In the genomic region with DNA sequence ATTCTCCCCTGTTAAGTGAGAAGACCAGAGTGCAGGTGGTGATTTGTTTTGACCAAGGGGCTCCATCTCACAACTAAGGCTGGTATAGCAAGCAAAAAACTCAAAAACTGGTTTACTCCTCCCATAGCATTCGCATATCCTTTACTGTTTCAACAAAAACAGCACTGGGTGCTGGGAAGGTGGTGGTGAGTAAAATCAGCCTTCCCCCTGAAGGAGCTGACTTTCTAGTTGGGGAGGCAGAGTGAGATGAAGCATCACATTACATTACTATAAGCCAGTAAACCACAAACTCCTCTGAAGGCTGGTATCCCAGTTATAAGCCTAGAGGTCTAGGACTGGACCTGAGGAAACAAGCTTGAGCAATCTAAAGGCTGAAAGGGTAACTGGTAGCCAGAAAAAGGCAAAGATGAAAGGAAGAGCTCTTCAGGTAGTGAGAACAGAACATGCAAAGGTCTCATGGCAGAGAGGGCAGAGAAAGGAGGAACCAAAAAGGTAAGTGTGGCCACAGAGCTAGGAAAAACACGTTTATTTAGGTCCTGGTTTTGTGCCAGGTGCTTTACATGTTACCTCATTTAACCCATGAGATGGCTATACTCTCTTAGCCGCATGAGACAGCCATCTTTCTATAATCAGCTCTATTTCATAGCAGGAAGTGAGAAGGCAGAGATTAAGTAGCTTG, we compare ENCODE assay signal across 8 cellular contexts. TPM values are rescaled to one million over a fixed set of nuclear protein-coding genes. Genes with fewer than 3 reads are reported as not detected.
DNase-seq lines count a peak whose midpoint lies in the region; ATAC-seq and TF ChIP-seq lines count a peak whose summit lies in the region.

No MANE protein-coding gene starts in this region.

- CTCF ChIA-PET in naive thymus-derived CD4-positive, alpha-beta T cell (lab: Charles Lee), result interaction anchor here (1.1 to 1.2 kb wide), 2 partner anchors 22 to 40 kb away, joined by 3 to 4 read pairs; no protein-coding TSS in a partner anchor

- H3K9me3 Mint-ChIP-seq in natural killer cell treated with Interleukin-12 subunit alpha and Interleukin-12 subunit beta and Interleukin-15 and Interleukin-18, amount 100 ng/mL, for 72 hours, result peaks cover 3% of the 10 kb centered on the region
- no peaks in the 10 kb centered on the region for H3K9me3 Mint-ChIP-seq in natural killer cell
- peaks cover 0 to 30% (median 7%) of the 10 kb centered on the region in 11 donors for H3K9me3 Mint-ChIP-seq in naive thymus-derived CD4-positive, alpha-beta T cell

- no peak overlapping the region for H3K4me3 ChIP-seq in naive thymus-derived CD4-positive, alpha-beta T cell (ENCODE audit: low read length)

- ATAC-seq in natural killer cell treated with Interleukin-12 subunit alpha and Interleukin-12 subunit beta and Interleukin-15 and Interleukin-18, amount 100 ng/mL, for 72 hours, result peak; percentile 78 to 91
- ATAC-seq in natural killer cell, result no peak
- ATAC-seq in HG02884 (IDR thresholded peaks at IDR 0.05; ENCODE audit: unreplicated experiment), result peak; percentile 86
- peak; percentile 56 for ATAC-seq in naive thymus-derived CD4-positive, alpha-beta T cell

- H3K27ac Mint-ChIP-seq in natural killer cell treated with Interleukin-12 subunit alpha and Interleukin-12 subunit beta and Interleukin-15 and Interleukin-18, amount 100 ng/mL, for 72 hours, result peak overlapping the region; percentile 71
- H3K27ac Mint-ChIP-seq in natural killer cell, result peak overlapping the region in 1 of 2 donors; percentile 17
- H3K27ac Mint-ChIP-seq in naive thymus-derived CD4-positive, alpha-beta T cell, result peak overlapping the region; percentile 24 to 95 (median 87)

- no peak for TF ChIP-seq CTCF in natural killer cell (IDR thresholded peaks at IDR 0.05)

- peaks cover 35 to 36% of the 10 kb centered on the region in 2 donors for H3K4me1 Mint-ChIP-seq in natural killer cell treated with Interleukin-12 subunit alpha and Interleukin-12 subunit beta and Interleukin-15 and Interleukin-18, amount 100 ng/mL, for 72 hours (ENCODE audit: low read depth in 2 of 2)
- peaks cover 28 to 32% of the 10 kb centered on the region in 2 donors for H3K4me1 Mint-ChIP-seq in natural killer cell
- peaks cover 51 to 93% (median 71%) of the 10 kb centered on the region in 7 donors for H3K4me1 Mint-ChIP-seq in naive thymus-derived CD4-positive, alpha-beta T cell

- no peaks in the 10 kb centered on the region for H3K27me3 ChIP-seq in naive thymus-derived CD4-positive, alpha-beta T cell (ENCODE audit: control insufficient read depth in 2 of 2, insufficient read depth in 2 of 2, low read length in 2 of 2)

- peak overlapping the region; percentile 31 for H3K27ac ChIP-seq in naive thymus-derived CD4-positive, alpha-beta T cell (ENCODE audit: low read depth, low read length)

- intact Hi-C loops in natural killer cell (cut with micrococcal nuclease), result no loop called here
- intact Hi-C loops in naive thymus-derived CD4-positive, alpha-beta T cell (cut with micrococcal nuclease), result loop anchor here in 1 of 2 donors (1.0 kb wide), 1 partner anchor 9 kb away; no protein-coding TSS in a partner anchor

- peak overlapping the region; percentile 54 for H3K4me3 Mint-ChIP-seq in natural killer cell treated with Interleukin-12 subunit alpha and Interleukin-12 subunit beta and Interleukin-15 and Interleukin-18, amount 100 ng/mL, for 72 hours
- H3K4me3 Mint-ChIP-seq in natural killer cell, result no peak overlapping the region
- H3K4me3 Mint-ChIP-seq in naive thymus-derived CD4-positive, alpha-beta T cell, result peak overlapping the region; percentile 10 to 74 (median 51)

- no peaks in the 10 kb centered on the region for H3K27me3 Mint-ChIP-seq in natural killer cell treated with Interleukin-12 subunit alpha and Interleukin-12 subunit beta and Interleukin-15 and Interleukin-18, amount 100 ng/mL, for 72 hours
- no peaks in the 10 kb centered on the region for H3K27me3 Mint-ChIP-seq in natural killer cell (ENCODE audit: low read depth in 2 of 2)
- H3K27me3 Mint-ChIP-seq in naive thymus-derived CD4-positive, alpha-beta T cell, result no peaks in the 10 kb centered on the region

- H3K36me3 ChIP-seq in naive thymus-derived CD4-positive, alpha-beta T cell (ENCODE audit: control insufficient read depth in 2 of 3, insufficient read depth in 3 of 3, low read length in 3 of 3), result peaks cover 0 to 24% (median 3%) of the 10 kb centered on the region in 3 experiments

- no peak for DNase-seq in natural killer cell treated with Interleukin-12 subunit alpha and Interleukin-12 subunit beta and Interleukin-15 and Interleukin-18, amount 100 ng/mL, for 72 hours (ENCODE audit: low spot score)
- DNase-seq in natural killer cell (no peak), RPMI8226 (peak; percentile 93), kidney glomerular epithelial cell (lab: John Stamatoyannopoulos, UW) (no peak), NCI-H1105 treated with DMSO at 0.1 percent for 48 hours (lab: John Stamatoyannopoulos, UW) (no peak), NCI-H128 (lab: John Stamatoyannopoulos, UW; ENCODE audit: unreplicated experiment) (no peak)
- DNase-seq in naive thymus-derived CD4-positive, alpha-beta T cell, result peak in 1 of 9 donors; percentile 31

- H3K9me3 ChIP-seq in naive thymus-derived CD4-positive, alpha-beta T cell (ENCODE audit: control insufficient read depth in 2 of 3, low read length in 3 of 3), result peaks cover 0 to 6% (median 0%) of the 10 kb centered on the region in 3 experiments

- peaks cover 0 to 33% of the 10 kb centered on the region in 2 donors for H3K4me1 ChIP-seq in naive thymus-derived CD4-positive, alpha-beta T cell (ENCODE audit: control insufficient read depth in 2 of 2, insufficient read depth in 2 of 2, low read length in 2 of 2)

- H3K36me3 Mint-ChIP-seq in natural killer cell treated with Interleukin-12 subunit alpha and Interleukin-12 subunit beta and Interleukin-15 and Interleukin-18, amount 100 ng/mL, for 72 hours, result peaks cover 19% of the 10 kb centered on the region
- peaks cover 10% of the 10 kb centered on the region for H3K36me3 Mint-ChIP-seq in natural killer cell
- H3K36me3 Mint-ChIP-seq in naive thymus-derived CD4-positive, alpha-beta T cell, result peaks cover 11 to 62% (median 61%) of the 10 kb centered on the region in 5 donors

- POLR2A ChIA-PET in naive thymus-derived CD4-positive, alpha-beta T cell (lab: Charles Lee), result interaction anchor here (0.6 to 2.1 kb wide), 11 partner anchors 9 to 88 kb away, joined by 3 to 11 read pairs (median 3); partner anchors contain the start of gene TMEM123

RNA-seq across cellular contexts. Expression of gene TMEM123, which starts 22.3 kb away (rescaled TPM):
- total RNA-seq in natural killer cell treated with Interleukin-12 subunit alpha and Interleukin-12 subunit beta and Interleukin-15 and Interleukin-18, amount 100 ng/mL, for 72 hours, result 10 to 100 TPM; 64.6 to 81.3 TPM
- total RNA-seq in natural killer cell, result 100 to 1,000 TPM; 100 to 126 (median 118) TPM
- 100 to 1,000 TPM; 270 to 495 (median 437) TPM for total RNA-seq in naive thymus-derived CD4-positive, alpha-beta T cell
- 100 to 1,000 TPM; 811 to 922 TPM for polyA plus RNA-seq in naive thymus-derived CD4-positive, alpha-beta T cell

Comparison
In these comparisons a context has a peak if more than half of its experiments do, and no peak if none do; other contexts are left out.
1. ATAC-seq: peak in natural killer cell treated with Interleukin-12 subunit alpha and Interleukin-12 subunit beta and Interleukin-15 and Interleukin-18, amount 100 ng/mL, for 72 hours (2 of 2), HG02884 (single experiment) and naive thymus-derived CD4-positive, alpha-beta T cell (single experiment); none in natural killer cell (0 of 3).